ENCODE assay signal across 1 cellular context in the genomic region with DNA sequence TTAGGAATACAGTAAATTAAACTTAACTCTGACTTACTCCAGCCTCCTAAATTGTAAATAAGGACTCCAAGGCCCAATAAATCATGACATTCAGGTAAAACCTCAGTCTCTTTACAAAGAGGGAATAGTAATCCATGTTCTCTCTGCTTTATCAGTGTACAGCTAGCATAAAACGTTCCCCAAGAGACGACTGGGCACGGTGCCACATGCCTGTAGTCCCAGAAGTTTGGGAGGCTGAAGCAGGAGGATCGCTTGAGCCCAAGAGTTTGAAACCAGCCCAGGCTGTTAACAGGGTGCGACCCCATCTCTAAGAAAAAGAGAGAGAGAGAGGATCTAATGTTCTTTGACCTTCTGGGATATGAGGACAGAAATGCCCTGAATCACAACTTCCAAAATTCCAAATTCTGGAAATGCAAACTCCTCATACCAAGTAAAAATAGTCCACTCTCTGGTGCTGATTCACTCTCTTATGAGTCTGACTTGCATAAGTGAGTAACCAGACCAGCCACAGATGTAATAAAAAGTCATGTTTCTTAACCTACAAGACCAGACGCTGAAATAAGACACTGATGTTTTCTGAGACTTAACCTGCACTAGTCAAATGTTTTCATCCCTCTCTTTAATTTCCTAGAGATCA.
TF ChIP-seq lines count a peak whose summit lies in the region.

No MANE protein-coding gene starts in this region.

TF ChIP-seq in liver, 16 proteins besides CTCF, POLR2A, EP300 and RAD21 (continued from another document):
- TF ChIP-seq, protein P1, sequence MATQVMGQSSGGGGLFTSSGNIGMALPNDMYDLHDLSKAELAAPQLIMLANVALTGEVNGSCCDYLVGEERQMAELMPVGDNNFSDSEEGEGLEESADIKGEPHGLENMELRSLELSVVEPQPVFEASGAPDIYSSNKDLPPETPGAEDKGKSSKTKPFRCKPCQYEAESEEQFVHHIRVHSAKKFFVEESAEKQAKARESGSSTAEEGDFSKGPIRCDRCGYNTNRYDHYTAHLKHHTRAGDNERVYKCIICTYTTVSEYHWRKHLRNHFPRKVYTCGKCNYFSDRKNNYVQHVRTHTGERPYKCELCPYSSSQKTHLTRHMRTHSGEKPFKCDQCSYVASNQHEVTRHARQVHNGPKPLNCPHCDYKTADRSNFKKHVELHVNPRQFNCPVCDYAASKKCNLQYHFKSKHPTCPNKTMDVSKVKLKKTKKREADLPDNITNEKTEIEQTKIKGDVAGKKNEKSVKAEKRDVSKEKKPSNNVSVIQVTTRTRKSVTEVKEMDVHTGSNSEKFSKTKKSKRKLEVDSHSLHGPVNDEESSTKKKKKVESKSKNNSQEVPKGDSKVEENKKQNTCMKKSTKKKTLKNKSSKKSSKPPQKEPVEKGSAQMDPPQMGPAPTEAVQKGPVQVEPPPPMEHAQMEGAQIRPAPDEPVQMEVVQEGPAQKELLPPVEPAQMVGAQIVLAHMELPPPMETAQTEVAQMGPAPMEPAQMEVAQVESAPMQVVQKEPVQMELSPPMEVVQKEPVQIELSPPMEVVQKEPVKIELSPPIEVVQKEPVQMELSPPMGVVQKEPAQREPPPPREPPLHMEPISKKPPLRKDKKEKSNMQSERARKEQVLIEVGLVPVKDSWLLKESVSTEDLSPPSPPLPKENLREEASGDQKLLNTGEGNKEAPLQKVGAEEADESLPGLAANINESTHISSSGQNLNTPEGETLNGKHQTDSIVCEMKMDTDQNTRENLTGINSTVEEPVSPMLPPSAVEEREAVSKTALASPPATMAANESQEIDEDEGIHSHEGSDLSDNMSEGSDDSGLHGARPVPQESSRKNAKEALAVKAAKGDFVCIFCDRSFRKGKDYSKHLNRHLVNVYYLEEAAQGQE (IDR thresholded peaks at IDR 0.05) = peak; percentile 84
- TF ChIP-seq JUND (IDR thresholded peaks at IDR 0.05) = no peak
- no peak for TF ChIP-seq ATF3 (IDR thresholded peaks at IDR 0.05)
- TF ChIP-seq NR2F2 (IDR thresholded peaks at IDR 0.05) = peak; percentile 73
- TF ChIP-seq YY1 (IDR thresholded peaks at IDR 0.05) = no peak
- TF ChIP-seq GABPA (IDR thresholded peaks at IDR 0.05 in 1 of 2, conservative IDR thresholded peaks at IDR 0.05 in 1 of 2) = no peak
- TF ChIP-seq, protein P2, sequence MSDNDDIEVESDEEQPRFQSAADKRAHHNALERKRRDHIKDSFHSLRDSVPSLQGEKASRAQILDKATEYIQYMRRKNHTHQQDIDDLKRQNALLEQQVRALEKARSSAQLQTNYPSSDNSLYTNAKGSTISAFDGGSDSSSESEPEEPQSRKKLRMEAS (IDR thresholded peaks at IDR 0.05) = no peak
- TF ChIP-seq FOXA2 (IDR thresholded peaks at IDR 0.05) = no peak
- no peak for TF ChIP-seq SP1 (IDR thresholded peaks at IDR 0.05)
- TF ChIP-seq HNF4G (IDR thresholded peaks at IDR 0.05) = no peak
- no peak for TF ChIP-seq ZBTB33 (IDR thresholded peaks at IDR 0.05)
